Comparison of ENCODE assay signal across 10 cellular contexts in the genomic region with DNA sequence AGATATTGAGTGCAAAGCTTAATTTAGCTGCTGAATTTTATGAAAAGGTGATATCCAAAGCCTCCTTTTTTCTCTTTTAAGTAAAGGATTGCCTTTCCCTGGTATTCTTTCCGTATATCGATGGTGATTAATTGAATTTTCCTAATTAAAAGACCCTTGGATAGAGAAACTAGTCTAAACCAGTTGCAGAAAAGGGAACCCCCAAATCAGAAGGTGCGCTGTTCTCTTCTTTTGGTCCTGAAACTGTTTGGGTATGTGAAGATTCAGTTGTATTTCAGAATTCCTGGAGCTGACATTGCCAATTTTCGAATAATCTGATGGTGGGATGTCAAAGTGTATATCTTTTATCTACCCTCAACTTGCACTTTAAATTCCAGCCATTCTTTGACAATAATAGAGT. TPM values are rescaled to one million over a fixed set of nuclear protein-coding genes. Genes with fewer than 3 reads are reported as not detected.
DNase-seq lines count a peak whose midpoint lies in the region; ATAC-seq and TF ChIP-seq lines count a peak whose summit lies in the region.
"Had no signal": no experiment of that assay in that cellular context is flagged by ENCODE, and none has a peak within 500 bp of the region (broad histone marks: within the 10 kb centered on the region; RNA-seq: fewer than 3 reads in every experiment).

No MANE protein-coding gene starts in this region.

- no peaks in the 10 kb centered on the region for H3K9me3 Mint-ChIP-seq in CD8-positive, alpha-beta T cell
- no peaks in the 10 kb centered on the region for H3K9me3 Mint-ChIP-seq in neural crest cell

- H3K4me1 Mint-ChIP-seq in CD8-positive, alpha-beta T cell (ENCODE audit: low read depth): peaks cover 35% of the 10 kb centered on the region
- peaks cover 24% of the 10 kb centered on the region for H3K4me1 Mint-ChIP-seq in neural crest cell

- H3K9me3 ChIP-seq in CD8-positive, alpha-beta T cell (ENCODE audit: low read length): no peaks in the 10 kb centered on the region
- no peaks in the 10 kb centered on the region for H3K9me3 ChIP-seq in duodenal mucosa (ENCODE audit: control insufficient read depth in 1 of 2, low read length in 2 of 2)

- H3K27me3 Mint-ChIP-seq in CD8-positive, alpha-beta T cell (ENCODE audit: low read depth): no peaks in the 10 kb centered on the region
- H3K27me3 Mint-ChIP-seq in neural crest cell (ENCODE audit: low read depth): peaks cover 20% of the 10 kb centered on the region

- peaks cover 8% of the 10 kb centered on the region for H3K36me3 Mint-ChIP-seq in CD8-positive, alpha-beta T cell
- H3K36me3 Mint-ChIP-seq in neural crest cell (ENCODE audit: low read depth): no peaks in the 10 kb centered on the region

- H3K4me3 Mint-ChIP-seq in CD8-positive, alpha-beta T cell: peak overlapping the region; percentile 82
- H3K4me3 Mint-ChIP-seq in neural crest cell: peak overlapping the region; percentile 88

- H3K27me3 ChIP-seq in CD8-positive, alpha-beta T cell (ENCODE audit: insufficient read depth, low read length): no peaks in the 10 kb centered on the region
- no peaks in the 10 kb centered on the region for H3K27me3 ChIP-seq in duodenal mucosa (ENCODE audit: control insufficient read depth in 1 of 2, insufficient read depth in 2 of 2, low read length in 2 of 2)

- no peaks in the 10 kb centered on the region for H3K4me1 ChIP-seq in CD8-positive, alpha-beta T cell (ENCODE audit: insufficient read depth, low read length)
- peaks cover 11 to 16% of the 10 kb centered on the region in 2 donors for H3K4me1 ChIP-seq in duodenal mucosa (ENCODE audit: control insufficient read depth in 1 of 2, insufficient read depth in 2 of 2, low read length in 2 of 2)

- intact Hi-C loops in CD8-positive, alpha-beta T cell (cut with DNase I, micrococcal nuclease): loop anchor here (2.0 to 10.0 kb wide), 7 partner anchors 731 to 1405 kb away; partner anchors contain the start of genes PALS1 (in 2 of the 2), ATP6V1D (in 1 of the 2), EIF2S1 (in 1 of the 2) and FUT8 (in 1 of the 2)

- H3K4me3 ChIP-seq in CD8-positive, alpha-beta T cell (ENCODE audit: low read depth, low read length): no peak overlapping the region
- H3K4me3 ChIP-seq in LNCaP clone FGC (ENCODE audit: low read depth, low read length): peak overlapping the region; percentile 97
- H3K4me3 ChIP-seq in duodenal mucosa (ENCODE audit: low read depth in 1 of 2, low read length in 2 of 2): peak overlapping the region; percentile 86 to 99

- H3K9ac ChIP-seq in duodenal mucosa (ENCODE audit: low read depth in 1 of 2, low read length in 2 of 2): peak overlapping the region in 1 of 2 donors; percentile 80

- H3K36me3 ChIP-seq in CD8-positive, alpha-beta T cell (ENCODE audit: insufficient read depth, low read length): no peaks in the 10 kb centered on the region
- no peaks in the 10 kb centered on the region for H3K36me3 ChIP-seq in duodenal mucosa (ENCODE audit: control insufficient read depth in 1 of 2, insufficient read depth in 2 of 2, low read length in 2 of 2)

- CTCF ChIA-PET in CD8-positive, alpha-beta T cell (lab: Charles Lee): no interaction called here

- no peak overlapping the region for H3K27ac ChIP-seq in CD8-positive, alpha-beta T cell (ENCODE audit: low read depth, low read length)
- H3K27ac ChIP-seq in duodenal mucosa (ENCODE audit: low read depth, low read length): no peak overlapping the region

- ATAC-seq in CD8-positive, alpha-beta T cell: no peak
- ATAC-seq in GM21723 (IDR thresholded peaks at IDR 0.05; ENCODE audit: unreplicated experiment) (no peak), GM18868 (IDR thresholded peaks at IDR 0.05; ENCODE audit: unreplicated experiment) (no peak)

- TF ChIP-seq CTCF in CD8-positive, alpha-beta T cell (IDR thresholded peaks at IDR 0.05): no peak
- no peak for TF ChIP-seq CTCF in LNCaP clone FGC (IDR thresholded peaks at IDR 0.05; ENCODE audit: control insufficient read depth, extremely low read depth, insufficient read depth)
- no peak for TF ChIP-seq CTCF in neural crest cell (conservative IDR thresholded peaks at IDR 0.05)

- DNase-seq in CD8-positive, alpha-beta T cell: no peak
- no peak for DNase-seq in LNCaP clone FGC (ENCODE audit: low read depth)
- no peak for DNase-seq in neural crest cell (ENCODE audit: low read depth, low spot score)
- no peak for DNase-seq in stimulated activated CD4-positive, alpha-beta T cell treated with anti-CD3 and anti-CD28 coated beads, Interleukin-1b, Interleukin-23, amount 100 ng/mL, for 48 hours
- DNase-seq in activated CD4-positive, alpha-beta T cell treated with anti-CD3 and anti-CD28 coated beads, Interleukin-2, amount 50 U/mL, for 1 hour: no peak
- DNase-seq: activated naive CD4-positive, alpha-beta T cell treated with Interleukin-2 at 50 U/mL for 16 hours; NCI-H2029 treated with DMSO at 0.1 percent for 48 hours had no signal

- H3K27ac Mint-ChIP-seq in CD8-positive, alpha-beta T cell: no peak overlapping the region
- H3K27ac Mint-ChIP-seq in neural crest cell (ENCODE audit: unreplicated experiment): no peak overlapping the region

- POLR2A ChIA-PET in CD8-positive, alpha-beta T cell (lab: Charles Lee): no interaction called here

RNA-seq across cellular contexts. Expression of gene GPHN, which starts 1.9 kb away (rescaled TPM):
- total RNA-seq in CD8-positive, alpha-beta T cell: 1 to 10 TPM; 8.2 to 9.3 TPM
- 38.8 and 43.5 TPM in 2 replicates for total RNA-seq in neural crest cell

RNA-seq across cellular contexts. Expression of gene CCDC196, which starts 23.7 kb away (rescaled TPM):
- total RNA-seq in CD8-positive, alpha-beta T cell: not detected
- not detected in 2 replicates for total RNA-seq in neural crest cell
